Comparison of ENCODE assay signal across 18 cellular contexts in genomic region chr4:170805352-170805751, GRCh38.
DNase-seq lines count a peak whose midpoint lies in the region; ATAC-seq, FAIRE-seq and TF ChIP-seq lines count a peak whose summit lies in the region.
"Had no signal": no experiment of that assay in that cellular context is flagged by ENCODE, and none has a peak within 500 bp of the region (broad histone marks: within the 10 kb centered on the region; RNA-seq: fewer than 3 reads in every experiment).

No MANE protein-coding gene starts in this region.

- no peak overlapping the region for H3K56ac ChIP-seq in H1 (replicated peaks; ENCODE audit: insufficient read length, low read depth, low read length)

- no peak overlapping the region for H3K4ac ChIP-seq in H1 (replicated peaks; ENCODE audit: insufficient read length, low read depth, low read length)

- no peak overlapping the region for H3K9ac ChIP-seq in H1 (replicated peaks in 1 of 4; ENCODE audit: extremely low read depth in 1 of 4, low read depth in 3 of 4, low read length in 3 of 4)

- H2BK120ac ChIP-seq in H1 (replicated peaks; ENCODE audit: low read depth, low read length): no peak overlapping the region

- no peak overlapping the region for H2BK12ac ChIP-seq in H1 (ENCODE audit: low read depth, low read length)

- FAIRE-seq in H1 (lab: Jason Lieb, UNC): no peak
- FAIRE-seq: A204.1 had no signal

- no peaks in the 10 kb centered on the region for H3K36me3 ChIP-seq in H1 (ENCODE audit: control insufficient read depth in 2 of 4, insufficient read depth in 4 of 4, low read length in 3 of 4)
- no peaks in the 10 kb centered on the region for H3K36me3 ChIP-seq in spleen

- CTCF ChIA-PET in H1 (lab: Charles Lee; ENCODE audit: partially characterized antibody): no interaction called here

- H3K27me3 ChIP-seq in H1 (replicated peaks in 1 of 4; ENCODE audit: control insufficient read depth in 3 of 4, extremely low read depth in 1 of 4, insufficient read depth in 3 of 4, low read length in 3 of 4) (no peaks in the 10 kb centered on the region), spleen (replicated peaks in 1 of 7) (no peaks in the 10 kb centered on the region)

- 97% methylated on average over 7 of the region's 7 CpGs; no CpG with 5 or more reads in 1 of the 2 experiments for WGBS in H1 (ENCODE audit: extremely low coverage in 1 of 2, insufficient coverage in 1 of 2, insufficient read length in 1 of 2, insufficient replicate concordance in 2 of 2, low coverage in 1 of 2, low lambda C conversion rate in 2 of 2, missing lambda C conversion rate in 1 of 2), 2 experiments
- WGBS in spleen, 5 donors: 82 to 96% (median 88%) methylated on average over 7 of the region's 7 CpGs

- no peak overlapping the region for H4K8ac ChIP-seq in H1 (ENCODE audit: extremely low read depth, insufficient read depth, low read length)

- no peak overlapping the region for H2BK5ac ChIP-seq in H1 (ENCODE audit: low read depth, low read length)

- H3K4me3 ChIP-seq in H1 (ENCODE audit: extremely low read depth in 1 of 4, insufficient read depth in 2 of 4, low read depth in 3 of 4, low read length in 4 of 4) (no peak overlapping the region), spleen (no peak overlapping the region)

- no peak overlapping the region for H2BK20ac ChIP-seq in H1 (ENCODE audit: low read length)

- peak; percentile 53 for DNase-seq in NCI-H82 (lab: John Stamatoyannopoulos, UW)
- no peak for DNase-seq in NCI-H82 treated with DMSO at 0.1 percent for 48 hours (lab: John Stamatoyannopoulos, UW; ENCODE audit: unreplicated experiment)
- DNase-seq in NCI-H748 (lab: John Stamatoyannopoulos, UW; ENCODE audit: unreplicated experiment): peak; percentile 58
- no peak for DNase-seq in H1 (ENCODE audit: low read depth in 1 of 2, low spot score in 2 of 2)
- peak; percentile 44 for DNase-seq in spleen
- no peak for DNase-seq in stimulated activated naive CD8-positive, alpha-beta T cell treated with anti-CD3 and anti-CD28 coated beads, Interleukin-15, amount 100 ng/mL, for 72 hours
- DNase-seq in GM10266 (ENCODE audit: extremely low spot score): no peak
- no peak for DNase-seq in activated CD4-positive, alpha-beta T cell treated with anti-CD3 and anti-CD28 coated beads for 4 hours
- DNase-seq: C1 segment of cervical spinal cord, DMS53, KG1, NCI-H146, NCI-H2081 treated with DMSO at 0.1 percent for 48 hours, NCI-H226, NCI-H526 treated with DMSO at 0.1 percent for 48 hours, T-helper 1 cell had no signal

- H2AK5ac ChIP-seq in H1 (ENCODE audit: low read depth, low read length): no peak overlapping the region

- peak overlapping the region; percentile 76 for H2AFZ ChIP-seq in H1 (ENCODE audit: low read length)

- no peaks in the 10 kb centered on the region for H3K23me2 ChIP-seq in H1 (ENCODE audit: low read depth, low read length)

- H3K27ac Mint-ChIP-seq in stimulated activated naive CD8-positive, alpha-beta T cell treated with anti-CD3 and anti-CD28 coated beads, Interleukin-15, amount 100 ng/mL, for 72 hours: no peak overlapping the region

- H3K4me1 Mint-ChIP-seq in stimulated activated naive CD8-positive, alpha-beta T cell treated with anti-CD3 and anti-CD28 coated beads, Interleukin-15, amount 100 ng/mL, for 72 hours: no peaks in the 10 kb centered on the region

- TF ChIP-seq CTCF in H1 (IDR thresholded peaks at IDR 0.05; ENCODE audit: control extremely low read depth in 1 of 3, insufficient read depth in 1 of 3, low read depth in 1 of 3, low read length in 3 of 3) (no peak), spleen (IDR thresholded peaks at IDR 0.05 in 8 of 11, conservative IDR thresholded peaks at IDR 0.05 in 3 of 11) (no peak), GM10266 (IDR thresholded peaks at IDR 0.05; ENCODE audit: control insufficient read depth, insufficient read depth, low read depth, missing control alignments) (no peak)

- H3K4me1 ChIP-seq in H1 (replicated peaks in 1 of 4; ENCODE audit: control insufficient read depth in 3 of 4, insufficient read depth in 4 of 4, low read length in 3 of 4): no peaks in the 10 kb centered on the region
- no peaks in the 10 kb centered on the region for H3K4me1 ChIP-seq in spleen

- H3K14ac ChIP-seq in H1 (ENCODE audit: insufficient read length): no peak overlapping the region

- H3K4me2 ChIP-seq in H1 (ENCODE audit: insufficient read depth in 1 of 2, low read depth in 2 of 2, low read length in 2 of 2): no peak overlapping the region

- TF ChIP-seq RAD21 in H1 (IDR thresholded peaks at IDR 0.05 in 1 of 2, conservative IDR thresholded peaks at IDR 0.05 in 1 of 2; ENCODE audit: low read depth in 2 of 2, low read length in 2 of 2): no peak

- H3K27ac ChIP-seq in H1 (ENCODE audit: low read depth, low read length) (no peak overlapping the region), spleen (no peak overlapping the region)

- no peak overlapping the region for H4K5ac ChIP-seq in H1 (ENCODE audit: insufficient read length, low read depth, low read length)

- no peak overlapping the region for H4K91ac ChIP-seq in H1 (replicated peaks; ENCODE audit: insufficient read length, low read length)

- POLR2A ChIA-PET in H1 (lab: Charles Lee; ENCODE audit: partially characterized antibody): no interaction called here

- H3K27me3 Mint-ChIP-seq in stimulated activated naive CD8-positive, alpha-beta T cell treated with anti-CD3 and anti-CD28 coated beads, Interleukin-15, amount 100 ng/mL, for 72 hours: no peaks in the 10 kb centered on the region

- H3K18ac ChIP-seq in H1 (ENCODE audit: extremely low read depth, low read length): no peak overlapping the region

- no peak overlapping the region for H2BK15ac ChIP-seq in H1 (ENCODE audit: low read length)

- H3K79me1 ChIP-seq in H1 (ENCODE audit: low read depth, low read length): no peaks in the 10 kb centered on the region

- no peaks in the 10 kb centered on the region for H3K79me2 ChIP-seq in H1 (ENCODE audit: control insufficient read depth in 1 of 2, insufficient read depth in 2 of 2, low read length in 2 of 2)

- no peak overlapping the region for H3K4me3 Mint-ChIP-seq in stimulated activated naive CD8-positive, alpha-beta T cell treated with anti-CD3 and anti-CD28 coated beads, Interleukin-15, amount 100 ng/mL, for 72 hours

- H4K20me1 ChIP-seq in H1 (replicated peaks in 1 of 2; ENCODE audit: control insufficient read depth in 1 of 2, insufficient read depth in 2 of 2, low read length in 2 of 2): no peaks in the 10 kb centered on the region

- no peak for ATAC-seq in stimulated activated naive CD8-positive, alpha-beta T cell treated with anti-CD3 and anti-CD28 coated beads, Interleukin-15, amount 100 ng/mL, for 72 hours
- ATAC-seq: SK-N-SH treated with all-trans-retinoic acid at 6 μM for 48 hours had no signal

- TF ChIP-seq POLR2A in H1 (IDR thresholded peaks at IDR 0.05; ENCODE audit: control extremely low read depth in 1 of 2, low read depth in 2 of 2, low read length in 2 of 2) (no peak), spleen (IDR thresholded peaks at IDR 0.05) (no peak)

- H3K9me3 Mint-ChIP-seq in stimulated activated naive CD8-positive, alpha-beta T cell treated with anti-CD3 and anti-CD28 coated beads, Interleukin-15, amount 100 ng/mL, for 72 hours: peaks cover 11 to 15% of the 10 kb centered on the region in 2 donors

- no peak for TF ChIP-seq EP300 in H1 (IDR thresholded peaks at IDR 0.05; ENCODE audit: borderline replicate concordance in 1 of 2, low read depth in 2 of 2, low read length in 2 of 2)

- H3K9me3 ChIP-seq in H1 (ENCODE audit: insufficient read depth in 2 of 2, low read depth in 1 of 2, low read length in 1 of 2) (no peaks in the 10 kb centered on the region), spleen (peaks cover 0 to 19% (median 3%) of the 10 kb centered on the region in 8 donors)

- H3K23ac ChIP-seq in H1 (ENCODE audit: insufficient read length): no peak overlapping the region

- intact Hi-C loops in spleen (cut with DNase I; ENCODE audit: low total_unique reads): no loop called here

TF ChIP-seq in H1, 55 proteins besides CTCF, POLR2A, EP300 and RAD21 (continues in another document):
- no peak for TF ChIP-seq NANOG (IDR thresholded peaks at IDR 0.05; ENCODE audit: insufficient read depth, low read depth, low read length, poor library complexity, severe bottlenecking)
- no peak for TF ChIP-seq CHD2 (IDR thresholded peaks at IDR 0.05; ENCODE audit: low read length)
- TF ChIP-seq POLR2AphosphoS5 (IDR thresholded peaks at IDR 0.05; ENCODE audit: low read depth, low read length): no peak
- no peak for TF ChIP-seq MAX (IDR thresholded peaks at IDR 0.05)
- no peak for TF ChIP-seq KDM5A (IDR thresholded peaks at IDR 0.05; ENCODE audit: low read length)
- no peak for TF ChIP-seq FOSL1 (IDR thresholded peaks at IDR 0.05; ENCODE audit: insufficient read depth, low read depth, low read length)
- no peak for TF ChIP-seq TAF7 (optimal IDR thresholded peaks at IDR 0.05; ENCODE audit: borderline replicate concordance, low read depth, low read length)
- TF ChIP-seq TEAD4 (IDR thresholded peaks at IDR 0.05; ENCODE audit: low read depth, low read length): no peak
- TF ChIP-seq ATF3 (IDR thresholded peaks at IDR 0.05; ENCODE audit: insufficient read depth, low read depth, low read length): no peak
- TF ChIP-seq MAFK (IDR thresholded peaks at IDR 0.05; ENCODE audit: low read depth, low read length): no peak
- TF ChIP-seq JUND (IDR thresholded peaks at IDR 0.05; ENCODE audit: low read length): no peak

Comparison
In these comparisons a context has a peak if more than half of its experiments do, and no peak if none do; other contexts are left out.
1. DNase-seq: peak in NCI-H82 (single experiment), NCI-H748 (single experiment) and spleen (single experiment); none in NCI-H82 treated with DMSO at 0.1 percent for 48 hours (single experiment), H1 (0 of 2), stimulated activated naive CD8-positive, alpha-beta T cell treated with anti-CD3 and anti-CD28 coated beads, Interleukin-15, amount 100 ng/mL, for 72 hours (0 of 2), GM10266 (single experiment) and activated CD4-positive, alpha-beta T cell treated with anti-CD3 and anti-CD28 coated beads for 4 hours (0 of 2).